ENCODE assay signal across 23 cellular contexts in the genomic region with DNA sequence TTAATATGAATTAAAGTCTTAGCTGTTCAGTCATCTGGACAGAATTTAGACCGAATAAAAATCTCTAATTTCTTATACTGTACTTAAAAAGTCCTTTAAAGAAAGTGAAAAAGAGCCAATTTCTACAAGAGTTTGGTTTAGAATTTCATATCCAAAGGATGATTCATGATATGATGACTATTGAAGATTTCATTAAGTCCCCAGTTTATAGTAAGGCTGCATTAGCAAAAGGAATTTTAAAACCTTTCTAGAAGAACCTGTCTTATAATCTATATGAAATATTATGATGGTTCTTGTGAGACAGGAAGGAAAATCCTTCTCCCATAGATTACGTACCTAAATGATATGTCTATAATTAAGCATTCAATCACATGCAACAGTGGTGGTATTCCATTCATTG. TPM values are rescaled to one million over a fixed set of nuclear protein-coding genes. Genes with fewer than 3 reads are reported as not detected.
A peak's percentile ranks its signal among the peaks of the same experiment; 100 is the strongest.
DNase-seq lines count a peak whose midpoint lies in the region; ATAC-seq, FAIRE-seq and TF ChIP-seq lines count a peak whose summit lies in the region.
"Had no signal": no experiment of that assay in that cellular context is flagged by ENCODE, and none has a peak within 500 bp of the region (broad histone marks: within the 10 kb centered on the region; RNA-seq: fewer than 3 reads in every experiment).

No MANE protein-coding gene starts in this region.

- no peak overlapping the region for H4K8ac ChIP-seq in mesenchymal stem cell (ENCODE audit: low read length)

- no peak overlapping the region for H2BK12ac ChIP-seq in mesenchymal stem cell (ENCODE audit: low read length in 2 of 2)

- FAIRE-seq in pancreas (lab: Jason Lieb, UNC), result no peak
- FAIRE-seq: A549, H54, HepG2, RCC 7860 had no signal

- H3K9me3 ChIP-seq in adipocyte (ENCODE audit: control insufficient read depth, low read length) (no peaks in the 10 kb centered on the region), left lung (no peaks in the 10 kb centered on the region), pancreas (no peaks in the 10 kb centered on the region), mesenchymal stem cell (ENCODE audit: control insufficient read depth, low read length) (no peaks in the 10 kb centered on the region)
- H3K9me3 ChIP-seq: A549, SJSA1 had no signal

- peak overlapping the region; percentile 10 to 21 for H3K27ac ChIP-seq in left lung
- H3K27ac ChIP-seq in pancreas, result no peak overlapping the region
- H3K27ac ChIP-seq in mesenchymal stem cell (ENCODE audit: low read length, poor library complexity, severe bottlenecking), result no peak overlapping the region
- H3K27ac ChIP-seq: A549, HL-60, SJSA1 had no signal

- H3K4ac ChIP-seq in mesenchymal stem cell (ENCODE audit: low read depth in 1 of 2, low read length in 2 of 2), result no peak overlapping the region

- no peak for TF ChIP-seq CTCF in left lung (IDR thresholded peaks at IDR 0.05)
- no peak for TF ChIP-seq CTCF in pancreas (IDR thresholded peaks at IDR 0.05)

- H3K27me3 ChIP-seq in adipocyte (replicated peaks; ENCODE audit: control insufficient read depth, insufficient read depth, low read length) (no peaks in the 10 kb centered on the region), left lung (no peaks in the 10 kb centered on the region), pancreas (no peaks in the 10 kb centered on the region), mesenchymal stem cell (ENCODE audit: control insufficient read depth in 1 of 2, insufficient read depth in 1 of 2, low read length in 2 of 2) (no peaks in the 10 kb centered on the region)
- H3K27me3 ChIP-seq: SJSA1 had no signal

- H3K4me2 ChIP-seq in mesenchymal stem cell (ENCODE audit: low read length, poor library complexity, severe bottlenecking), result no peak overlapping the region
- H3K4me2 ChIP-seq: A549 had no signal

- H2BK15ac ChIP-seq in mesenchymal stem cell (ENCODE audit: low read depth, poor library complexity, severe bottlenecking), result no peak overlapping the region

- intact Hi-C loops in left lung (cut with DNase I), result no loop called here
- intact Hi-C loops in pancreas (cut with DNase I), result no loop called here

- H3K14ac ChIP-seq in mesenchymal stem cell (ENCODE audit: low read length in 2 of 2), result no peak overlapping the region

- no peak overlapping the region for H3K18ac ChIP-seq in mesenchymal stem cell (ENCODE audit: low read depth in 1 of 2, low read length in 2 of 2)

- no peak overlapping the region for H2BK5ac ChIP-seq in mesenchymal stem cell (ENCODE audit: low read depth, low read length, poor library complexity, severe bottlenecking)

- ATAC-seq in esophagus mucosa (peak; percentile 25), left lung (no peak), GM21737 (IDR thresholded peaks at IDR 0.05; ENCODE audit: unreplicated experiment) (no peak), pancreas (no peak)
- ATAC-seq: A549, HepG2 had no signal

- H3K4me3 ChIP-seq in adipocyte (ENCODE audit: low read length) (no peak overlapping the region), left lung (no peak overlapping the region), pancreas (no peak overlapping the region), mesenchymal stem cell (ENCODE audit: insufficient read depth in 1 of 2, low read depth in 1 of 2, low read length in 2 of 2) (no peak overlapping the region)
- H3K4me3 ChIP-seq: A549, SJSA1 had no signal

- no peak overlapping the region for H2AFZ ChIP-seq in mesenchymal stem cell (ENCODE audit: low read depth, low read length)

- peaks cover 27% of the 10 kb centered on the region for H3K79me1 ChIP-seq in mesenchymal stem cell (replicated peaks; ENCODE audit: low read length, poor library complexity, severe bottlenecking)

- H2AK5ac ChIP-seq in mesenchymal stem cell (ENCODE audit: low read length, severe bottlenecking), result no peak overlapping the region

- no peak overlapping the region for H3K23ac ChIP-seq in mesenchymal stem cell (ENCODE audit: low read length in 2 of 2)

- 98 to 99% methylated on average over 2 of the region's 2 CpGs for WGBS in pancreas, 2 donors
- WGBS in mesenchymal stem cell, result no CpG with 5 or more reads among the region's 2 CpGs

- H3K9ac ChIP-seq in adipocyte (ENCODE audit: low read length) (no peak overlapping the region), mesenchymal stem cell (ENCODE audit: low read length) (no peak overlapping the region)

- DNase-seq in HCEC 1CT (peak; percentile 16), adipocyte (ENCODE audit: low read depth) (peak; percentile 9), left lung (no peak), pancreas (no peak), SHP77 treated with DMSO at 0.1 percent for 48 hours (lab: John Stamatoyannopoulos, UW) (no peak), mesenchymal stem cell (no peak)
- DNase-seq: GDM1; KG1; NCI-H1092 treated with DMSO at 0.1 percent for 48 hours; NCI-H1436 treated with DMSO at 0.1 percent for 48 hours; NCI-H1930; NCI-H510A; NK-92 treated with Interleukin-12 subunit alpha and Interleukin-12 subunit beta, amount 100 ng/mL, for 24 hours had no signal

- peaks cover 52% of the 10 kb centered on the region for H3K36me3 ChIP-seq in adipocyte (ENCODE audit: control insufficient read depth, insufficient read depth, low read length, severe bottlenecking)
- peaks cover 0 to 43% of the 10 kb centered on the region in 2 donors for H3K36me3 ChIP-seq in left lung
- peaks cover 0 to 4% (median 0%) of the 10 kb centered on the region in 3 donors for H3K36me3 ChIP-seq in pancreas
- H3K36me3 ChIP-seq in mesenchymal stem cell (ENCODE audit: control insufficient read depth in 1 of 2, insufficient read depth in 2 of 2, low read depth in 1 of 2, low read length in 2 of 2), result peaks cover 18 to 78% of the 10 kb centered on the region in 2 experiments
- H3K36me3 ChIP-seq: SJSA1 had no signal

- no peak overlapping the region for H4K91ac ChIP-seq in mesenchymal stem cell (ENCODE audit: low read length)

- H3K4me1 ChIP-seq in adipocyte (ENCODE audit: control insufficient read depth, insufficient read depth, low read length), result peaks cover 31% of the 10 kb centered on the region
- H3K4me1 ChIP-seq in left lung, result peaks cover 0 to 5% of the 10 kb centered on the region in 2 donors
- peaks cover 5 to 11% (median 7%) of the 10 kb centered on the region in 3 donors for H3K4me1 ChIP-seq in pancreas
- H3K4me1 ChIP-seq in mesenchymal stem cell (ENCODE audit: control insufficient read depth, insufficient read depth, low read depth, low read length), result peaks cover 2% of the 10 kb centered on the region
- H3K4me1 ChIP-seq: SJSA1 had no signal

- no peak overlapping the region for H2BK120ac ChIP-seq in mesenchymal stem cell (ENCODE audit: low read depth, low read length)

RNA-seq across cellular contexts. Expression of a gene that starts 34.8 kb away (rescaled TPM):
- total RNA-seq in esophagus mucosa (52.9 TPM), left lung (10 to 100 TPM; 50.5 to 52.8 TPM), pancreas (10 to 100 TPM; 16.9 to 33.7 (median 22.2) TPM)
- polyA plus RNA-seq in pancreas, result 10 to 100 TPM; 15.7 to 32.7 TPM
- polyA plus RNA-seq in mesenchymal stem cell (2013, experiment 1 of 2), result 67.7 TPM
- polyA plus RNA-seq in mesenchymal stem cell (2013, experiment 2 of 2), result 66.1 TPM

RNA-seq across cellular contexts. Expression of a gene that starts 36.3 kb away (rescaled TPM):
- not detected for total RNA-seq in esophagus mucosa
- not detected for total RNA-seq in left lung
- not detected for total RNA-seq in pancreas
- polyA plus RNA-seq in pancreas, result under 1 TPM in 1 of 2 donors, not detected in 1; 0.02 TPM
- not detected for polyA plus RNA-seq in mesenchymal stem cell (2013, experiment 1 of 2)
- polyA plus RNA-seq in mesenchymal stem cell (2013, experiment 2 of 2), result not detected
- total RNA-seq: HepG2, HT-29, SJSA1 had no signal
- polyA plus RNA-seq: A549, CD14-positive monocyte, HepG2 had no signal

Comparison
In these comparisons a context has a peak if more than half of its experiments do, and no peak if none do; other contexts are left out.
1. DNase-seq: peak in HCEC 1CT (single experiment) and adipocyte (single experiment); none in left lung (0 of 2), pancreas (0 of 6), SHP77 treated with DMSO at 0.1 percent for 48 hours (single experiment) and mesenchymal stem cell (single experiment).
2. H3K27ac ChIP-seq: peak in left lung (2 of 2); none in pancreas (0 of 4) and mesenchymal stem cell (single experiment).